4 cellular contexts compared by ENCODE assay signal in the genomic region with DNA sequence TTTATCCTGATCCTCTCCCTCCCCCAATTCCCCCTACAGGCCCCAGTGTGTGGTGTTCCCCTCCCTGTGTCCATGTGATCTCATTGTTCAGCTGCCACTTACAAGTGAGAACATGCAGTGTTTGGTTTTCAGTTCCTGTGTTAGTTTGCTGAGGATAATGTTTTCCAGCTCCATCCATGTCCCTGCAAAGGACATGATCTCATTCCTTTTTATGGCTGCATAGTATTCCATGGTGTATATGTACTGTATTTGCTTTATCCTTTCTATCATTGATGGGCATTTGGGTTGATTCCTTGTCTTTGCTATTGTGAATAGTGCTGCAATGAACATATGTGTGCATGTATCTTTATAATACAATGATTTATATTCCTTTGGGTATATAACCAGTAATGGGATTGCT. TPM values are rescaled to one million over a fixed set of nuclear protein-coding genes. Genes with fewer than 3 reads are reported as not detected.
"Had no signal": no experiment of that assay in that cellular context is flagged by ENCODE, and none has a peak within 500 bp of the region (broad histone marks: within the 10 kb centered on the region; RNA-seq: fewer than 3 reads in every experiment).

No MANE protein-coding gene starts in this region.

RNA-seq across cellular contexts. Expression of gene GP6, which starts 17.7 kb away (rescaled TPM):
- total RNA-seq: GM23248, H4, H7, HFFc6 had no signal
- polyA plus RNA-seq: GM23248 had no signal

RNA-seq across cellular contexts. Expression of gene NLRP2, which starts 54.2 kb away (rescaled TPM):
- total RNA-seq: GM23248 had no signal
- polyA plus RNA-seq: GM23248 had no signal
